In the genomic region with DNA sequence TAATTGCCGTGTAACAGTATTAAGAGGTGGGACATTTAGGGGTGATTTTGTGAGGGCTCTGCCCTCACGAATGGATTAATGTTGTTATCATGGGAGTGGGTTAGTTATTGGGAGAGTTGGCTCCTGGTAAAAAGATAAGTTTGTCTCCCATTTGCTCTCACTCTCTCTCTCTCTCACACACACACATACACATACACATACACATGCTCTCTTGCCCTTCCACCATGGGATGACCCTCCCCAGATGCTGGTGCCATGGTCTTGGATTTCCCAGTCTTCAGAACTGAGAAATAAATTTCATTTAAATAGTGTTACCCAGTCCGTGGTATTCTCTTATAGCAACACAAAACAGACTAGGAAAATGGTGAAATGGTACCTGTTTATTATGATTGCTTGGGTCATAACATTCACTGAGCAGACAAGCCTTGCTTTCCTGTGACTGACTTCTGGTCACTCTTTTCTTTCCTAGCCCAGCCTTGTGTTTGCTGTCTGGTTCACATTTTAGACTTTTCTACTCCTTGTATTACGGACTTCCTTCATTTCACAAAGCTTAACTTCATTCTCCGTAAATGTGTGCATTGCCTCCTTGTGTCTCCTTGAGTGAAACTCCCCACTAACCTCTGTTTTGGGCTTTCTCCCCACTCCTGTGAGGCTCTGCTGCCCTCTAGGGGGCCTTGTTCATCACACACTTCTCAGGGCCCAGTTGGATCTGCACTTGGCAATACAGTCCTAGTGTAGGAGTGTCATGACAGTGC, we compare ENCODE assay signal across 8 cellular contexts.
A peak's percentile ranks its signal among the peaks of the same experiment; 100 is the strongest.
DNase-seq lines count a peak whose midpoint lies in the region; ATAC-seq and TF ChIP-seq lines count a peak whose summit lies in the region.

No MANE protein-coding gene starts in this region.

- H3K9me3 Mint-ChIP-seq in Calu3 (ENCODE audit: low read depth, unreplicated experiment): no peaks in the 10 kb centered on the region
- H3K9me3 Mint-ChIP-seq in stimulated activated naive CD8-positive, alpha-beta T cell treated with anti-CD3 and anti-CD28 coated beads, Interleukin-15, Interleukin-2, amounts not matched to agents 100 ng/mL and 50 ng/mL, for 24 hours: no peaks in the 10 kb centered on the region

- intact Hi-C loops in Calu3 (cut with micrococcal nuclease; ENCODE audit: unreplicated experiment): loop anchor here (1.0 to 2.0 kb wide), 6 partner anchors 59 to 666 kb away; no protein-coding TSS in a partner anchor
- intact Hi-C loops in OCI-LY7 (cut with micrococcal nuclease; ENCODE audit: unreplicated experiment): loop anchor here (1.0 to 10.0 kb wide), 9 partner anchors 310 to 1605 kb away; no protein-coding TSS in a partner anchor
- intact Hi-C loops in esophagus squamous epithelium (cut with DNase I): no loop called here

- peak; percentile 87 for TF ChIP-seq CTCF in Calu3 (IDR thresholded peaks at IDR 0.05; ENCODE audit: unreplicated experiment)
- TF ChIP-seq CTCF in OCI-LY7 (conservative IDR thresholded peaks at IDR 0.05; ENCODE audit: low read length): peak; percentile 93
- peak; percentile 79 to 97 (median 90) for TF ChIP-seq CTCF in esophagus squamous epithelium (IDR thresholded peaks at IDR 0.05)
- TF ChIP-seq CTCF in neural cell (IDR thresholded peaks at IDR 0.05; ENCODE audit: poor library complexity, severe bottlenecking): peak; percentile 91

- H3K27me3 ChIP-seq in esophagus squamous epithelium (no peaks in the 10 kb centered on the region), neural cell (ENCODE audit: insufficient read depth, low read depth, low read length) (no peaks in the 10 kb centered on the region)

- H3K4me1 ChIP-seq in OCI-LY7 (ENCODE audit: insufficient read depth, low read length, poor library complexity, severe bottlenecking) (no peaks in the 10 kb centered on the region), esophagus squamous epithelium (peaks cover 0 to 4% (median 0%) of the 10 kb centered on the region in 3 donors)

- H3K9me2 ChIP-seq in OCI-LY7 (ENCODE audit: insufficient read depth, low read length) (no peaks in the 10 kb centered on the region), neural cell (ENCODE audit: insufficient read depth, low read length) (no peaks in the 10 kb centered on the region)

- CTCF ChIA-PET in Calu3 (lab: Charles Lee) (interaction anchor here (0.6 to 1.6 kb wide), 13 partner anchors 8 to 665 kb away, joined by 3 to 12 read pairs (median 3); partner anchors contain the start of gene CTSC), OCI-LY7 (lab: Charles Lee; ENCODE audit: unreplicated experiment) (interaction anchor here (0.6 kb wide), 2 partner anchors 11 to 529 kb away, joined by 3 read pairs; no protein-coding TSS in a partner anchor)

- peak overlapping the region; percentile 89 for H3K27ac Mint-ChIP-seq in Calu3 (ENCODE audit: unreplicated experiment)
- H3K27ac Mint-ChIP-seq in stimulated activated naive CD8-positive, alpha-beta T cell treated with anti-CD3 and anti-CD28 coated beads, Interleukin-15, Interleukin-2, amounts not matched to agents 100 ng/mL and 50 ng/mL, for 24 hours: peak overlapping the region; percentile 18

- BruUV-seq in Calu3 (replicated peaks; lab: Mats Ljungman, UMichigan) (no TSS peak), OCI-LY7 (replicated peaks; lab: Mats Ljungman, UMichigan) (no TSS peak)

- H3K9me3 ChIP-seq in OCI-LY7 (ENCODE audit: low read length) (no peaks in the 10 kb centered on the region), esophagus squamous epithelium (no peaks in the 10 kb centered on the region), neural cell (ENCODE audit: low read length) (no peaks in the 10 kb centered on the region)

- H3K9ac ChIP-seq in neural cell (ENCODE audit: low read length): no peak overlapping the region

- no peaks in the 10 kb centered on the region for H3K27me3 Mint-ChIP-seq in Calu3 (ENCODE audit: unreplicated experiment)
- no peaks in the 10 kb centered on the region for H3K27me3 Mint-ChIP-seq in stimulated activated naive CD8-positive, alpha-beta T cell treated with anti-CD3 and anti-CD28 coated beads, Interleukin-15, Interleukin-2, amounts not matched to agents 100 ng/mL and 50 ng/mL, for 24 hours

- H3K36me3 Mint-ChIP-seq in Calu3 (ENCODE audit: insufficient read depth, unreplicated experiment): peaks cover 6% of the 10 kb centered on the region
- no peaks in the 10 kb centered on the region for H3K36me3 Mint-ChIP-seq in stimulated activated naive CD8-positive, alpha-beta T cell treated with anti-CD3 and anti-CD28 coated beads, Interleukin-15, Interleukin-2, amounts not matched to agents 100 ng/mL and 50 ng/mL, for 24 hours (ENCODE audit: low read depth)

- POLR2A ChIA-PET in OCI-LY7 (lab: Charles Lee): interaction anchor here (0.8 kb wide), 1 partner anchor 572 kb away, joined by 3 read pairs; no protein-coding TSS in a partner anchor

- peak overlapping the region; percentile 14 for H3K4me3 Mint-ChIP-seq in Calu3 (ENCODE audit: low read depth, unreplicated experiment)
- H3K4me3 Mint-ChIP-seq in stimulated activated naive CD8-positive, alpha-beta T cell treated with anti-CD3 and anti-CD28 coated beads, Interleukin-15, Interleukin-2, amounts not matched to agents 100 ng/mL and 50 ng/mL, for 24 hours: no peak overlapping the region

- H3K4me3 ChIP-seq in OCI-LY7 (ENCODE audit: low read depth, low read length, poor library complexity, severe bottlenecking) (no peak overlapping the region), esophagus squamous epithelium (no peak overlapping the region), neural cell (ENCODE audit: low read length) (no peak overlapping the region)

- WGBS in esophagus squamous epithelium, 2 donors: 47 to 52% methylated on average over 5 of the region's 5 CpGs

- DNase-seq in Calu3: peak; percentile 81
- peak; percentile 79 for DNase-seq in OCI-LY7 (ENCODE audit: low spot score)
- peak; percentile 65 for DNase-seq in activated T-cell treated with anti-CD3 and anti-CD28 coated beads for 4 hours
- peak; percentile 2 for DNase-seq in esophagus squamous epithelium (lab: John Stamatoyannopoulos, UW)

- no peaks in the 10 kb centered on the region for H4K20me1 ChIP-seq in OCI-LY7 (ENCODE audit: insufficient read depth, low read length)
- no peaks in the 10 kb centered on the region for H4K20me1 ChIP-seq in neural cell (ENCODE audit: insufficient read depth)

- 0 out of 2 replicates have a peak overlapping the region, but pooled peaks have one; percentile 2 for H3K4me2 ChIP-seq in OCI-LY7 (ENCODE audit: low read length)
- no peak overlapping the region for H3K4me2 ChIP-seq in neural cell (ENCODE audit: low read length)

- H3F3A ChIP-seq in neural cell (ENCODE audit: insufficient read depth, low read length, poor library complexity, severe bottlenecking): no peaks in the 10 kb centered on the region

- no peak for TF ChIP-seq EP300 in neural cell (conservative IDR thresholded peaks at IDR 0.05; ENCODE audit: poor library complexity, severe bottlenecking)

- no peak overlapping the region for H3K27ac ChIP-seq in OCI-LY7 (ENCODE audit: low read depth, low read length, poor library complexity, severe bottlenecking)
- H3K27ac ChIP-seq in esophagus squamous epithelium: no peak overlapping the region
- H3K27ac ChIP-seq in neural cell (ENCODE audit: low read length): no peak overlapping the region

- peak; percentile 99 for ATAC-seq in GM19467 (IDR thresholded peaks at IDR 0.05; ENCODE audit: unreplicated experiment)
- ATAC-seq in HG03571 (IDR thresholded peaks at IDR 0.05; ENCODE audit: unreplicated experiment): peak; percentile 100

- TF ChIP-seq POLR2A in esophagus squamous epithelium (IDR thresholded peaks at IDR 0.05): no peak

- peak overlapping the region; percentile 37; the same call in 1 of the 2 replicates for H2AFZ ChIP-seq in OCI-LY7 (ENCODE audit: low read length)
- no peak overlapping the region for H2AFZ ChIP-seq in neural cell (ENCODE audit: low read depth, low read length)

- no peaks in the 10 kb centered on the region for H3K36me3 ChIP-seq in OCI-LY7 (ENCODE audit: insufficient read depth, low read length)
- H3K36me3 ChIP-seq in esophagus squamous epithelium: no peaks in the 10 kb centered on the region
- H3K36me3 ChIP-seq in neural cell (ENCODE audit: insufficient read depth, low read length): no peaks in the 10 kb centered on the region

- H3K4me1 Mint-ChIP-seq in Calu3 (ENCODE audit: low read depth, unreplicated experiment): peaks cover 39% of the 10 kb centered on the region
- peaks cover 9% of the 10 kb centered on the region for H3K4me1 Mint-ChIP-seq in stimulated activated naive CD8-positive, alpha-beta T cell treated with anti-CD3 and anti-CD28 coated beads, Interleukin-15, Interleukin-2, amounts not matched to agents 100 ng/mL and 50 ng/mL, for 24 hours (ENCODE audit: low read depth)

- H3K79me2 ChIP-seq in OCI-LY7 (ENCODE audit: insufficient read depth, low read depth, low read length) (no peaks in the 10 kb centered on the region), neural cell (replicated peaks; ENCODE audit: insufficient read depth, low read length) (no peaks in the 10 kb centered on the region)

- peak; percentile 95 for TF ChIP-seq RAD21 in neural cell (conservative IDR thresholded peaks at IDR 0.05)

TF ChIP-seq in neural cell, 6 proteins besides CTCF, POLR2A, EP300 and RAD21:
- TF ChIP-seq REST (IDR thresholded peaks at IDR 0.05; ENCODE audit: borderline replicate concordance) (no peak), SMC3 (conservative IDR thresholded peaks at IDR 0.05; ENCODE audit: poor library complexity) (peak; percentile 94)

Comparison
In these comparisons a context has a peak if more than half of its experiments do, and no peak if none do; other contexts are left out.
1. DNase-seq: peak in every context shown above with its lines; median percentile 81 in Calu3; 79 in OCI-LY7; 65 in activated T-cell treated with anti-CD3 and anti-CD28 coated beads for 4 hours; 2 in esophagus squamous epithelium.